12 cellular contexts compared by ENCODE assay signal in genomic region chr19:41997851-41998229, GRCh38. TPM values are rescaled to one million over a fixed set of nuclear protein-coding genes. Genes with fewer than 3 reads are reported as not detected.
A peak's percentile ranks its signal among the peaks of the same experiment; 100 is the strongest.
DNase-seq lines count a peak whose midpoint lies in the region; ATAC-seq, FAIRE-seq and TF ChIP-seq lines count a peak whose summit lies in the region.
"Had no signal": no experiment of that assay in that cellular context is flagged by ENCODE, and none has a peak within 500 bp of the region (broad histone marks: within the 10 kb centered on the region; RNA-seq: fewer than 3 reads in every experiment).

No MANE protein-coding gene starts in this region.

- TF ChIP-seq POLR2A in A549 (IDR thresholded peaks at IDR 0.05; ENCODE audit: low read length) = no peak

- intact Hi-C loops in dorsolateral prefrontal cortex (cut with DNase I) (no loop called here), ascending aorta (cut with DNase I) (no loop called here), pancreas (cut with DNase I) (no loop called here)

- no peak for FAIRE-seq in A549 (lab: Jason Lieb, UNC)
- no peak for FAIRE-seq in pancreas (lab: Jason Lieb, UNC)
- FAIRE-seq: GM19239, RCC 7860 had no signal

- WGBS in A549 (ENCODE audit: missing lambda C conversion rate) = 17% methylated on average over 14 of the region's 14 CpGs
- 5 to 8% methylated on average over 14 of the region's 14 CpGs for WGBS in pancreas, 2 donors

- no peak overlapping the region for H3K27ac ChIP-seq in A549
- peak overlapping the region in 55 of 59 donors; percentile 4 to 96 (median 84) for H3K27ac ChIP-seq in dorsolateral prefrontal cortex
- H3K27ac ChIP-seq in ascending aorta = no peak overlapping the region
- H3K27ac ChIP-seq in pancreas = no peak overlapping the region
- H3K27ac ChIP-seq: foreskin keratinocyte had no signal

- no peaks in the 10 kb centered on the region for H3K9me3 ChIP-seq in A549
- no peaks in the 10 kb centered on the region for H3K9me3 ChIP-seq in ascending aorta
- no peaks in the 10 kb centered on the region for H3K9me3 ChIP-seq in pancreas

- POLR2A ChIA-PET in A549 (lab: Yijun Ruan, JAX) = no interaction called here

- CTCF ChIA-PET in A549 (lab: Yijun Ruan, JAX) = interaction anchor here (1.0 to 14.8 kb wide), 11 partner anchors 12 to 187 kb away, joined by 3 to 344 read pairs (median 4); no protein-coding TSS in a partner anchor

- no peak for ATAC-seq in A549
- ATAC-seq in HG02852 (IDR thresholded peaks at IDR 0.05; ENCODE audit: unreplicated experiment) = no peak
- no peak for ATAC-seq in GM18498 (IDR thresholded peaks at IDR 0.05; ENCODE audit: unreplicated experiment)
- ATAC-seq in pancreas = no peak

- H3K4me1 ChIP-seq in A549 = peaks cover 30% of the 10 kb centered on the region
- peaks cover 0 to 6% of the 10 kb centered on the region in 2 donors for H3K4me1 ChIP-seq in ascending aorta
- H3K4me1 ChIP-seq in pancreas = no peaks in the 10 kb centered on the region
- H3K4me1 ChIP-seq: foreskin keratinocyte had no signal

- DNase-seq in A549 (ENCODE audit: low read depth in 1 of 2, low spot score in 1 of 2) = no peak
- peak; percentile 69 for DNase-seq in DMS153 treated with DMSO at 0.1 percent for 48 hours (lab: John Stamatoyannopoulos, UW; ENCODE audit: unreplicated experiment)
- DNase-seq in NCI-H2171 treated with DMSO at 0.1 percent for 48 hours (lab: John Stamatoyannopoulos, UW) = peak; percentile 95
- DNase-seq in dorsolateral prefrontal cortex = peak in 6 of 10 donors; percentile 44 to 78 (median 51)
- DNase-seq in ascending aorta (ENCODE audit: low spot score in 2 of 2) = no peak
- DNase-seq in pancreas = no peak

- H3K27me3 ChIP-seq in dorsolateral prefrontal cortex (peaks cover 0 to 67% (median 9%) of the 10 kb centered on the region in 45 donors), ascending aorta (peaks cover 12% of the 10 kb centered on the region), pancreas (peaks cover 0 to 28% (median 0%) of the 10 kb centered on the region in 4 donors)

- H3K36me3 ChIP-seq in ascending aorta = no peaks in the 10 kb centered on the region
- H3K36me3 ChIP-seq in pancreas = no peaks in the 10 kb centered on the region

- TF ChIP-seq CTCF in A549 (IDR thresholded peaks at IDR 0.05) (no peak), dorsolateral prefrontal cortex (IDR thresholded peaks at IDR 0.05 in 54 of 56, conservative IDR thresholded peaks at IDR 0.05 in 2 of 56; ENCODE audit: low read depth in 1 of 56, partially characterized antibody in 56 of 56) (no peak), ascending aorta (IDR thresholded peaks at IDR 0.05) (no peak), pancreas (IDR thresholded peaks at IDR 0.05) (no peak)

- H3K4me3 ChIP-seq in A549 = peak overlapping the region; percentile 47; the same call in 2 of the 3 replicates
- H3K4me3 ChIP-seq in dorsolateral prefrontal cortex = peak overlapping the region in 27 of 59 donors; percentile 12 to 56 (median 32)
- no peak overlapping the region for H3K4me3 ChIP-seq in ascending aorta
- no peak overlapping the region for H3K4me3 ChIP-seq in pancreas

- TF ChIP-seq RAD21 in A549 (conservative IDR thresholded peaks at IDR 0.05 in 1 of 2, IDR thresholded peaks at IDR 0.05 in 1 of 2) = no peak

- TF ChIP-seq EP300 in A549 (IDR thresholded peaks at IDR 0.05) = no peak

- peak overlapping the region; percentile 100 for H3K4me2 ChIP-seq in A549

TF ChIP-seq in A549, 52 proteins besides CTCF, POLR2A, EP300 and RAD21:
- TF ChIP-seq MAX (IDR thresholded peaks at IDR 0.05) (no peak), RNF2 (IDR thresholded peaks at IDR 0.05; ENCODE audit: borderline replicate concordance, low read depth) (no peak), FOXS1 (CRISPR knock-in tag; IDR thresholded peaks at IDR 0.05) (no peak), ZC3H11A (IDR thresholded peaks at IDR 0.05) (no peak), ELK1 (IDR thresholded peaks at IDR 0.05; ENCODE audit: low read depth, low read length) (no peak), NR3C1 (IDR thresholded peaks at IDR 0.05) (no peak), EHF (CRISPR knock-in tag; IDR thresholded peaks at IDR 0.05) (no peak), RFX5 (IDR thresholded peaks at IDR 0.05) (no peak), ATOH8 (CRISPR knock-in tag; IDR thresholded peaks at IDR 0.05; ENCODE audit: low read depth) (no peak), HES2 (IDR thresholded peaks at IDR 0.05) (no peak), SMC3 (IDR thresholded peaks at IDR 0.05) (no peak), HOXB13 (CRISPR knock-in tag; IDR thresholded peaks at IDR 0.05; ENCODE audit: low read depth) (no peak), TFCP2L1 (CRISPR knock-in tag; IDR thresholded peaks at IDR 0.05) (no peak), HDAC2 (IDR thresholded peaks at IDR 0.05) (no peak), CEBPB (IDR thresholded peaks at IDR 0.05) (no peak), PBX3 (IDR thresholded peaks at IDR 0.05) (no peak), ESRRA (IDR thresholded peaks at IDR 0.05; ENCODE audit: borderline replicate concordance, low read length) (no peak), CHD2 (IDR thresholded peaks at IDR 0.05; ENCODE audit: low read length, partially characterized antibody) (no peak), KDM5A (IDR thresholded peaks at IDR 0.05) (no peak)

RNA-seq across cellular contexts. Expression of gene ATP1A3, which starts 3.8 kb away (rescaled TPM):
- polyA plus RNA-seq in A549 (2011; rRNA removed) (0.67 and 0.69 TPM in 2 replicates), A549 (2017; fragmentation: RNase III; extraction: RNeasy Plus Mini Kit Qiagen cat#74134 plus additional on column Dnase treatment) (3.4 to 3.8 TPM (median 3.7 TPM) in 3 replicates), pancreas (1 to 10 TPM in 1 of 2 donors, under 1 TPM in 1; 0.30 to 1.2 TPM)
- polyA plus RNA-seq in A549 (2012; cell fraction: cytosol; rRNA removed) = 1.2 and 1.3 TPM in 2 replicates
- polyA plus RNA-seq in A549 (2012; cell fraction: nucleus; rRNA removed) = 2.9 and 3.8 TPM in 2 replicates
- 1.3 and 2.6 TPM in 2 replicates for polyA minus RNA-seq in A549 (2011; rRNA and poly(A)+ RNA removed)
- total RNA-seq in dorsolateral prefrontal cortex (100 to 1,000 TPM; 156 to 918 (median 662) TPM), ascending aorta (1.1 TPM), pancreas (under 1 TPM; 0.09 to 0.44 (median 0.32) TPM)
- total RNA-seq: lung microvascular endothelial cell had no signal

RNA-seq across cellular contexts. Expression of gene RABAC1, which starts 38.7 kb away (rescaled TPM):
- polyA plus RNA-seq in A549 (2011; rRNA removed) (117 and 137 TPM in 2 replicates), A549 (2017; fragmentation: RNase III; extraction: RNeasy Plus Mini Kit Qiagen cat#74134 plus additional on column Dnase treatment) (199 to 247 TPM (median 246 TPM) in 3 replicates), pancreas (100 to 1,000 TPM; 117 to 134 TPM)
- 315 and 361 TPM in 2 replicates for polyA plus RNA-seq in A549 (2012; cell fraction: cytosol; rRNA removed)
- polyA plus RNA-seq in A549 (2012; cell fraction: nucleus; rRNA removed) = 405 and 426 TPM in 2 replicates
- polyA minus RNA-seq in A549 (2011; rRNA and poly(A)+ RNA removed) = 73.2 and 77.6 TPM in 2 replicates
- total RNA-seq in dorsolateral prefrontal cortex (100 to 1,000 TPM; 113 to 188 (median 144) TPM), ascending aorta (360 TPM), pancreas (10 to 100 TPM; 49.8 to 79.4 (median 66.8) TPM)

Comparison
In these comparisons a context has a peak if more than half of its experiments do, and no peak if none do; other contexts are left out.
1. DNase-seq: peak in DMS153 treated with DMSO at 0.1 percent for 48 hours (single experiment), NCI-H2171 treated with DMSO at 0.1 percent for 48 hours (single experiment) and dorsolateral prefrontal cortex (6 of 10); none in A549 (0 of 2), ascending aorta (0 of 2) and pancreas (0 of 6).
2. H3K27ac ChIP-seq: peak in dorsolateral prefrontal cortex (55 of 59); none in A549 (0 of 2), ascending aorta (0 of 2) and pancreas (0 of 4).
3. RNA of gene ATP1A3, which starts 3.8 kb away (total RNA-seq): 156 to 918 TPM in dorsolateral prefrontal cortex; 1.1 TPM in ascending aorta (single experiment) and 0.09 to 0.44 TPM in pancreas; every median in the first group is over 10 times any median in the second.